Comparison of ENCODE assay signal across 9 cellular contexts in the genomic region with DNA sequence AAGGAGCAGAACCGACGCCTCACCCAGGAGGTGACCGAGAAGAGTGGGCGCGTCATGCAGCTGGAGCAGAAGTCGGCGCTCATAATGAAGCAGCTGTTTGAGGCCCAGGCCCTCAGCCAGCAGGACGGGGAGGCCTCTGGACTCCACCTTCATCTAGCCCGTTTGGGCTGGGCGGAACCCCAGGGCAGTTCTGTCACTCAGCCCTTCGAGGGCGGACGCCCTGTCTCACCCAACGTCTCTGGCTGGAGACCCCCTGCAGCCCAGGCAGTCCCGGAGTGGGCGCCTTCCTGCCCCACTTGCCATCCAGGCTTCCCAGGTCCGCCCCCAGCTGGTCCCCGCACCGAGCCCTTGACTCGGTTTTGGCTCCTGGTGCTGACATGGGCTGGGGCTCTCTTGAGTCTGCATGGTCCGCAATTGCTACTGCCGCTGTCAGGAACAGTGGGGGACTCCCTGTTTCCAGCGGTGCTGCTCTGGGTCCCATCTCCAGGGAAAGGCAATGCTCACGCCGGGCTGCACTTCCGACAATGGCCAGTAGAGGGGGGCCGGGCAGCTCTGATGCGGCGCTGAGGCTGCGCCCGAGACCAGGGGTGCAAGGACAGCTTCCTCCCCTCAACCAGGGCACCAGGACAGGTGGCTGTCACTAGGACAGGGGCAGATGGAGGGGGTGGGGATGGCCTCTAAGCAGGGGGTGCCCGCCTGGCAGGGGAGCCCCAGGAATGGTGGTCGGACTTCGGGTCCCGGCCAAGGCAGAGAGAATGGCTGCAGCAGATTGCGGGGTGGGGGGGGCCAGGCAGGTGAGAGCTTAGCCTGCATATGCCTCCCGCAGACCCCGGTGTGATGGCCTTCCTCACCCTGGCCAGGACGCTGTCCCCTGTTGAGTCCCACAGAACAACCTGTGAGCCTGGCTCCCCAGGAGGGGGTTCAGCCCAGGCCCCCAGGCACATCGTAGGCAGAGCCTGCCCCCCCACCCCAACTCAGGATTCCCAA.
DNase-seq lines count a peak whose midpoint lies in the region; ATAC-seq and TF ChIP-seq lines count a peak whose summit lies in the region.
"Had no signal": no experiment of that assay in that cellular context is flagged by ENCODE, and none has a peak within 500 bp of the region (broad histone marks: within the 10 kb centered on the region; RNA-seq: fewer than 3 reads in every experiment).

No MANE protein-coding gene starts in this region.

- peaks cover 37% of the 10 kb centered on the region for H3K36me3 ChIP-seq in WERI-Rb-1
- H3K36me3 ChIP-seq in brain microvascular endothelial cell (replicated peaks) = peaks cover 29% of the 10 kb centered on the region

- in situ Hi-C loops in ACHN (cut with HindIII; ENCODE audit: low pct_ligation_motif_present, low pct_unique_long_range_greater_than_20kb, low sequenced_read_pairs) = no loop called here
- in situ Hi-C loops in brain microvascular endothelial cell (cut with HindIII; ENCODE audit: low pct_ligation_motif_present, low sequenced_read_pairs) = no loop called here

- ATAC-seq in GM18907 (IDR thresholded peaks at IDR 0.05; ENCODE audit: unreplicated experiment) (peak; percentile 74), HG03439 (IDR thresholded peaks at IDR 0.05; ENCODE audit: unreplicated experiment) (no peak)

- no peaks in the 10 kb centered on the region for H3K9me3 ChIP-seq in WERI-Rb-1 (ENCODE audit: severe bottlenecking)

- peak; percentile 67 for DNase-seq in ACHN
- DNase-seq in LHCN-M2 (ENCODE audit: low read depth) = peak; percentile 42
- peak; percentile 68 for DNase-seq in WERI-Rb-1
- DNase-seq in brain microvascular endothelial cell = peak; percentile 14
- peak; percentile 38 for DNase-seq in iris pigment epithelial cell (ENCODE audit: low read depth)
- DNase-seq in stimulated activated CD4-positive, alpha-beta T cell treated with anti-CD3 and anti-CD28 coated beads, Interleukin-15, amount 100 ng/mL, for 48 hours (ENCODE audit: low read depth in 2 of 2) = peak; percentile 36 to 60

- no peaks in the 10 kb centered on the region for H3K27me3 ChIP-seq in WERI-Rb-1 (ENCODE audit: insufficient read depth, low read depth, severe bottlenecking)
- no peaks in the 10 kb centered on the region for H3K27me3 ChIP-seq in brain microvascular endothelial cell (replicated peaks)

- H3K4me3 ChIP-seq in WERI-Rb-1 (ENCODE audit: low read depth, low read length) = no peak overlapping the region
- H3K4me3 ChIP-seq in brain microvascular endothelial cell (ENCODE audit: low read depth, low read length) = no peak overlapping the region
- H3K4me3 ChIP-seq: skin epidermis had no signal

- H3K27ac ChIP-seq in WERI-Rb-1 = no peak overlapping the region
- H3K27ac ChIP-seq in brain microvascular endothelial cell = no peak overlapping the region
- H3K27ac ChIP-seq: skin epidermis had no signal

- TF ChIP-seq CTCF in WERI-Rb-1 (IDR thresholded peaks at IDR 0.05; ENCODE audit: low read depth, low read length) (peak; percentile 96), brain microvascular endothelial cell (IDR thresholded peaks at IDR 0.05; ENCODE audit: low read depth, low read length, missing control alignments) (peak; percentile 98)

Comparison
In these comparisons a context has a peak if more than half of its experiments do, and no peak if none do; other contexts are left out.
1. DNase-seq: peak in every context shown above with its lines; median percentile 68 in WERI-Rb-1; 67 in ACHN; 48 in stimulated activated CD4-positive, alpha-beta T cell treated with anti-CD3 and anti-CD28 coated beads, Interleukin-15, amount 100 ng/mL, for 48 hours; 42 in LHCN-M2; 38 in iris pigment epithelial cell; 14 in brain microvascular endothelial cell.